Comparison of ENCODE assay signal across 15 cellular contexts in genomic region chr1:108583757-108584156, GRCh38. TPM values are rescaled to one million over a fixed set of nuclear protein-coding genes. Genes with fewer than 3 reads are reported as not detected.
DNase-seq lines count a peak whose midpoint lies in the region; ATAC-seq, FAIRE-seq and TF ChIP-seq lines count a peak whose summit lies in the region.
"Had no signal": no experiment of that assay in that cellular context is flagged by ENCODE, and none has a peak within 500 bp of the region (broad histone marks: within the 10 kb centered on the region; RNA-seq: fewer than 3 reads in every experiment).

No MANE protein-coding gene starts in this region.

- peaks cover 2% of the 10 kb centered on the region for H3K79me1 ChIP-seq in mesenchymal stem cell (replicated peaks; ENCODE audit: low read length, poor library complexity, severe bottlenecking)

- no peak overlapping the region for H2BK120ac ChIP-seq in mesenchymal stem cell (ENCODE audit: low read depth, low read length)

- no peak for TF ChIP-seq EP300 in A549 (IDR thresholded peaks at IDR 0.05)

- H3K4me2 ChIP-seq in A549 (peak overlapping the region; percentile 89), mesenchymal stem cell (ENCODE audit: low read length, poor library complexity, severe bottlenecking) (no peak overlapping the region)

- no peak for TF ChIP-seq POLR2A in A549 (IDR thresholded peaks at IDR 0.05; ENCODE audit: low read length)
- TF ChIP-seq POLR2A in H54 (IDR thresholded peaks at IDR 0.05; ENCODE audit: low read depth, low read length): no peak

- peak overlapping the region; percentile 39 for H4K91ac ChIP-seq in mesenchymal stem cell (ENCODE audit: low read length)

- CTCF ChIA-PET in A549 (lab: Yijun Ruan, JAX): no interaction called here

- no peak for TF ChIP-seq RAD21 in A549 (conservative IDR thresholded peaks at IDR 0.05 in 1 of 2, IDR thresholded peaks at IDR 0.05 in 1 of 2)

- H2AK5ac ChIP-seq in mesenchymal stem cell (ENCODE audit: low read length, severe bottlenecking): no peak overlapping the region

- TF ChIP-seq CTCF in A549 (IDR thresholded peaks at IDR 0.05): no peak

- peak overlapping the region in 1 of 2 experiments; percentile 66 for H3K18ac ChIP-seq in mesenchymal stem cell (ENCODE audit: low read depth in 1 of 2, low read length in 2 of 2)

- POLR2A ChIA-PET in A549 (lab: Yijun Ruan, JAX): no interaction called here

- peak overlapping the region; percentile 28 for H4K8ac ChIP-seq in mesenchymal stem cell (ENCODE audit: low read length)

- 53% methylated on average over 4 of the region's 4 CpGs for WGBS in A549 (ENCODE audit: missing lambda C conversion rate)
- WGBS in mesenchymal stem cell: 67% methylated on average over 4 of the region's 4 CpGs

- no peak overlapping the region for H3K14ac ChIP-seq in mesenchymal stem cell (ENCODE audit: low read length in 2 of 2)

- no peak overlapping the region for H2BK15ac ChIP-seq in mesenchymal stem cell (ENCODE audit: low read depth, poor library complexity, severe bottlenecking)

- H2BK12ac ChIP-seq in mesenchymal stem cell (ENCODE audit: low read length in 2 of 2): peak overlapping the region in 1 of 2 experiments; percentile 42

- FAIRE-seq in A549 (lab: Jason Lieb, UNC) (no peak), H54 (lab: Jason Lieb, UNC) (peak; percentile 88), GM19239 (lab: Jason Lieb, UNC) (no peak)

- H3K27me3 ChIP-seq in mesenchymal stem cell (ENCODE audit: control insufficient read depth in 1 of 2, insufficient read depth in 1 of 2, low read length in 2 of 2): no peaks in the 10 kb centered on the region
- no peaks in the 10 kb centered on the region for H3K27me3 ChIP-seq in H7 (ENCODE audit: control insufficient read depth, insufficient read depth, low read length)

- H3K4me1 ChIP-seq in A549 (peaks cover 33% of the 10 kb centered on the region), mesenchymal stem cell (ENCODE audit: control insufficient read depth, insufficient read depth, low read depth, low read length) (no peaks in the 10 kb centered on the region)
- H3K4me1 ChIP-seq: prostate gland had no signal

- peak in 1 of 2 experiments; percentile 50; a peak in 2 of 6 replicates for ATAC-seq in A549
- no peak for ATAC-seq in HG03039 (IDR thresholded peaks at IDR 0.05; ENCODE audit: unreplicated experiment)
- ATAC-seq: activated naive CD4-positive, alpha-beta T cell treated with anti-CD3 and anti-CD28 coated beads, Interleukin-2, amount 50 U/mL, for 72 hours had no signal

- H3K4me3 ChIP-seq in A549 (no peak overlapping the region), mesenchymal stem cell (ENCODE audit: insufficient read depth in 1 of 2, low read depth in 1 of 2, low read length in 2 of 2) (no peak overlapping the region), H7 (ENCODE audit: insufficient read depth, low read depth, low read length) (no peak overlapping the region)
- H3K4me3 ChIP-seq: prostate gland had no signal

- H2AFZ ChIP-seq in mesenchymal stem cell (ENCODE audit: low read depth, low read length): no peak overlapping the region

- H3K27ac ChIP-seq in A549 (peak overlapping the region; percentile 73 to 74), mesenchymal stem cell (ENCODE audit: low read length, poor library complexity, severe bottlenecking) (no peak overlapping the region)
- H3K27ac ChIP-seq: prostate gland had no signal

- H3K36me3 ChIP-seq in mesenchymal stem cell (ENCODE audit: control insufficient read depth in 1 of 2, insufficient read depth in 2 of 2, low read depth in 1 of 2, low read length in 2 of 2) (no peaks in the 10 kb centered on the region), H7 (replicated peaks; ENCODE audit: control insufficient read depth, insufficient read depth, low read length) (no peaks in the 10 kb centered on the region)
- H3K36me3 ChIP-seq: prostate gland had no signal

- no peak overlapping the region for H2BK5ac ChIP-seq in mesenchymal stem cell (ENCODE audit: low read depth, low read length, poor library complexity, severe bottlenecking)

- DNase-seq in A549 (ENCODE audit: low read depth in 1 of 2, low spot score in 1 of 2): no peak
- no peak for DNase-seq in H54 (ENCODE audit: insufficient read length, low spot score)
- DNase-seq in amniotic epithelial cell (ENCODE audit: low read depth): peak; percentile 59
- DNase-seq in mesenchymal stem cell: peak; percentile 75
- no peak for DNase-seq in H7
- DNase-seq in GM19239 (ENCODE audit: insufficient read length, low spot score): no peak
- no peak for DNase-seq in stimulated activated CD4-positive, alpha-beta T cell treated with anti-CD3 and anti-CD28 coated beads, Interleukin-4, amount 100 ng/mL, for 1 hour
- DNase-seq: cortex of kidney, foreskin fibroblast, GF-D8, MM.1S, NCI-H748 treated with DMSO at 0.1 percent for 48 hours had no signal

- peak overlapping the region in 1 of 2 experiments; percentile 24 for H3K4ac ChIP-seq in mesenchymal stem cell (ENCODE audit: low read depth in 1 of 2, low read length in 2 of 2)

- no peak overlapping the region for H3K9ac ChIP-seq in mesenchymal stem cell (ENCODE audit: low read length)

- no peak overlapping the region for H3K23ac ChIP-seq in mesenchymal stem cell (ENCODE audit: low read length in 2 of 2)

- peaks cover 13% of the 10 kb centered on the region; the same call in 1 of the 3 replicates for H3K9me3 ChIP-seq in A549
- peaks cover 15% of the 10 kb centered on the region for H3K9me3 ChIP-seq in mesenchymal stem cell (ENCODE audit: control insufficient read depth, low read length)
- H3K9me3 ChIP-seq: prostate gland had no signal

TF ChIP-seq in A549, 52 proteins besides CTCF, POLR2A, EP300 and RAD21:
- TF ChIP-seq JUN (IDR thresholded peaks at IDR 0.05) (no peak), REST (IDR thresholded peaks at IDR 0.05) (no peak), SMC3 (IDR thresholded peaks at IDR 0.05) (no peak), POLR2AphosphoS2 (conservative IDR thresholded peaks at IDR 0.05; ENCODE audit: low read length) (no peak), ZSCAN20 (CRISPR knock-in tag; IDR thresholded peaks at IDR 0.05) (no peak), TP53 (CRISPR knock-in tag; IDR thresholded peaks at IDR 0.05) (no peak), EHMT2 (IDR thresholded peaks at IDR 0.05; ENCODE audit: low read depth) (no peak)

RNA-seq across cellular contexts. Expression of gene EEIG2, which starts 23.9 kb away (rescaled TPM):
- polyA plus RNA-seq in A549 (2011; rRNA removed) (7.4 and 7.9 TPM in 2 replicates), A549 (2017; fragmentation: RNase III; extraction: RNeasy Plus Mini Kit Qiagen cat#74134 plus additional on column Dnase treatment) (4.9 to 5.3 TPM (median 5.2 TPM) in 3 replicates)
- polyA plus RNA-seq in A549 (2012; cell fraction: cytosol; rRNA removed): 1.9 and 2.2 TPM in 2 replicates
- polyA plus RNA-seq in A549 (2012; cell fraction: nucleus; rRNA removed): 1.3 and 2.0 TPM in 2 replicates
- 5.0 and 5.1 TPM in 2 replicates for polyA minus RNA-seq in A549 (2011; rRNA and poly(A)+ RNA removed)
- 12.4 TPM for polyA plus RNA-seq in mesenchymal stem cell (2013, experiment 1 of 2)
- 12.5 TPM for polyA plus RNA-seq in mesenchymal stem cell (2013, experiment 2 of 2)
- 25.1 and 39.6 TPM in 2 replicates for total RNA-seq in H7 (2014; rRNA removed; shearing (Covaris generic))

Comparison
In these comparisons a context has a peak if more than half of its experiments do, and no peak if none do; other contexts are left out.
1. DNase-seq: peak in amniotic epithelial cell (single experiment) and mesenchymal stem cell (single experiment); none in A549 (0 of 2), H54 (single experiment), H7 (single experiment), GM19239 (single experiment) and stimulated activated CD4-positive, alpha-beta T cell treated with anti-CD3 and anti-CD28 coated beads, Interleukin-4, amount 100 ng/mL, for 1 hour (single experiment).